1 cellular context compared by ENCODE assay signal in the genomic region with DNA sequence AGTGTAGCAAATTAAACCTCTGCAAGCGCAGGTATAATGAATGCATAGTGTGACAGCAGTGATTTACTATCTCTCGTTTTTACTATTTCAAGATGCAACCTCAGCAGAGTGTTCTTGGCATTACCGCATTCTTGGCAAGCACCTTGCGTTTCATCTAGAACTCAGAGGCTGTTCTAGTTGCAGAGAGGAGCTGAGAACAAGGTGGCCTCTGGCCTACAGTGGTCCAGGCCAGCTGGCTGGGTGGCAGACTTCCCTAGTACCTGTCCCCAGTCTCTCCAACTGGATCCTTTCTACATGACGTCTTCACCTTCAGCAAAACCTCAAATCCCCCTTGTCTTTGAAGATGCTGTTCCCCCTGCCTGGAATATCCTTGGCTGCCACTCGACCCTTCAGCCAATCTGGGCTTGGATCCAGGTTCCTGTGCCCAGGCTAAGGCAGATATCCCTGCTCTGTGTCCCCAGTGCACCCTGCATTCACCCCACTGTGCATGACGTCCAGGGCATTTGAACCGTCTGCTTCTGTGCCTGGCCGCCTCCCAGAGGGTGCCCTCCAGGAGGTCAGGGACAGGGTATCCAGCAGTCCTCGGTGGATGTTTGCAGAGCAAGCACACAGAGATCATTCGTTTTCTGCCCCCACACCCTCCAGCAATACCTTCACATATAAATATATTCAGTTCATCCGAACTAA.
TF ChIP-seq lines count a peak whose summit lies in the region.

No MANE protein-coding gene starts in this region.

TF ChIP-seq in HepG2, 621 proteins besides CTCF, POLR2A, EP300 and RAD21 (continued from another document and continues in another):
- no peak for TF ChIP-seq ZXDC (CRISPR knock-in tag; IDR thresholded peaks at IDR 0.05)
- no peak for TF ChIP-seq SOX13 (IDR thresholded peaks at IDR 0.05)
- no peak; a peak in 1 of 4 replicates for TF ChIP-seq SOX13 (CRISPR knock-in tag; conservative IDR thresholded peaks at IDR 0.05 in 1 of 2, IDR thresholded peaks at IDR 0.05 in 1 of 2)
- no peak for TF ChIP-seq ZNF607 (CRISPR knock-in tag; IDR thresholded peaks at IDR 0.05; ENCODE audit: borderline replicate concordance)
- TF ChIP-seq, protein P1, sequence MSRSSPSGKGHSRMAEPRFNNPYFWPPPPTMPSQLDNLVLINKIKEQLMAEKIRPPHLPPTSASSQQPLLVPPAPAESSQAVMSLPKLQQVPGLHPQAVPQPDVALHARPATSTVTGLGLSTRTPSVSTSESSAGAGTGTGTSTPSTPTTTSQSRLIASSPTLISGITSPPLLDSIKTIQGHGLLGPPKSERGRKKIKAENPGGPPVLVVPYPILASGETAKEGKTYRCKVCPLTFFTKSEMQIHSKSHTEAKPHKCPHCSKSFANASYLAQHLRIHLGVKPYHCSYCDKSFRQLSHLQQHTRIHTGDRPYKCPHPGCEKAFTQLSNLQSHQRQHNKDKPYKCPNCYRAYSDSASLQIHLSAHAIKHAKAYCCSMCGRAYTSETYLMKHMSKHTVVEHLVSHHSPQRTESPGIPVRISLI (CRISPR knock-in tag; IDR thresholded peaks at IDR 0.05; ENCODE audit: borderline replicate concordance), result no peak
- no peak for TF ChIP-seq JARID2 (CRISPR knock-in tag; IDR thresholded peaks at IDR 0.05; ENCODE audit: insufficient replicate concordance)
- 0 out of 2 replicates have a peak, but pooled peaks have one; percentile 31 for TF ChIP-seq HNRNPL (IDR thresholded peaks at IDR 0.05; ENCODE audit: low read depth, low read length)
- TF ChIP-seq RXRA (CRISPR knock-in tag; IDR thresholded peaks at IDR 0.05), result peak; percentile 75
- TF ChIP-seq ZFP82 (CRISPR knock-in tag; IDR thresholded peaks at IDR 0.05; ENCODE audit: borderline replicate concordance), result no peak
- no peak for TF ChIP-seq ZNF678 (CRISPR knock-in tag; IDR thresholded peaks at IDR 0.05)
- no peak for TF ChIP-seq MLLT10 (CRISPR knock-in tag; IDR thresholded peaks at IDR 0.05)
- TF ChIP-seq ZNF251 (CRISPR knock-in tag; IDR thresholded peaks at IDR 0.05), result no peak
- no peak for TF ChIP-seq MYNN (CRISPR knock-in tag; IDR thresholded peaks at IDR 0.05; ENCODE audit: low read depth)
- no peak for TF ChIP-seq HES4 (CRISPR knock-in tag; IDR thresholded peaks at IDR 0.05; ENCODE audit: borderline replicate concordance)
- TF ChIP-seq, protein P2, sequence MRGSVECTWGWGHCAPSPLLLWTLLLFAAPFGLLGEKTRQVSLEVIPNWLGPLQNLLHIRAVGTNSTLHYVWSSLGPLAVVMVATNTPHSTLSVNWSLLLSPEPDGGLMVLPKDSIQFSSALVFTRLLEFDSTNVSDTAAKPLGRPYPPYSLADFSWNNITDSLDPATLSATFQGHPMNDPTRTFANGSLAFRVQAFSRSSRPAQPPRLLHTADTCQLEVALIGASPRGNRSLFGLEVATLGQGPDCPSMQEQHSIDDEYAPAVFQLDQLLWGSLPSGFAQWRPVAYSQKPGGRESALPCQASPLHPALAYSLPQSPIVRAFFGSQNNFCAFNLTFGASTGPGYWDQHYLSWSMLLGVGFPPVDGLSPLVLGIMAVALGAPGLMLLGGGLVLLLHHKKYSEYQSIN (CRISPR knock-in tag; IDR thresholded peaks at IDR 0.05; ENCODE audit: borderline replicate concordance), result no peak
- TF ChIP-seq DPF2 (CRISPR knock-in tag; IDR thresholded peaks at IDR 0.05; ENCODE audit: borderline replicate concordance, low read depth), result 0 out of 2 replicates have a peak, but pooled peaks have one; percentile 41
- TF ChIP-seq ELK4 (CRISPR knock-in tag; IDR thresholded peaks at IDR 0.05; ENCODE audit: borderline replicate concordance), result no peak
- TF ChIP-seq ZNF382 (CRISPR knock-in tag; IDR thresholded peaks at IDR 0.05; ENCODE audit: borderline replicate concordance), result no peak
- TF ChIP-seq, protein P3, sequence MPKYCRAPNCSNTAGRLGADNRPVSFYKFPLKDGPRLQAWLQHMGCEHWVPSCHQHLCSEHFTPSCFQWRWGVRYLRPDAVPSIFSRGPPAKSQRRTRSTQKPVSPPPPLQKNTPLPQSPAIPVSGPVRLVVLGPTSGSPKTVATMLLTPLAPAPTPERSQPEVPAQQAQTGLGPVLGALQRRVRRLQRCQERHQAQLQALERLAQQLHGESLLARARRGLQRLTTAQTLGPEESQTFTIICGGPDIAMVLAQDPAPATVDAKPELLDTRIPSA (CRISPR knock-in tag; IDR thresholded peaks at IDR 0.05; ENCODE audit: borderline replicate concordance), result no peak
- no peak for TF ChIP-seq FOXO1 (CRISPR knock-in tag; IDR thresholded peaks at IDR 0.05)
- no peak for TF ChIP-seq NFRKB (IDR thresholded peaks at IDR 0.05)
- TF ChIP-seq ZNF296 (CRISPR knock-in tag; conservative IDR thresholded peaks at IDR 0.05), result no peak
- TF ChIP-seq ZNF12 (CRISPR knock-in tag; IDR thresholded peaks at IDR 0.05), result no peak
- peak; percentile 42; the same call in 1 of the 2 replicates for TF ChIP-seq MTA1 (CRISPR knock-in tag; IDR thresholded peaks at IDR 0.05; ENCODE audit: borderline replicate concordance)
- TF ChIP-seq SIX1 (CRISPR knock-in tag; IDR thresholded peaks at IDR 0.05; ENCODE audit: borderline replicate concordance), result no peak
- TF ChIP-seq TFE3 (CRISPR knock-in tag; IDR thresholded peaks at IDR 0.05), result no peak
- no peak for TF ChIP-seq MBD4 (IDR thresholded peaks at IDR 0.05; ENCODE audit: borderline replicate concordance, low read length)
- TF ChIP-seq, protein P4, sequence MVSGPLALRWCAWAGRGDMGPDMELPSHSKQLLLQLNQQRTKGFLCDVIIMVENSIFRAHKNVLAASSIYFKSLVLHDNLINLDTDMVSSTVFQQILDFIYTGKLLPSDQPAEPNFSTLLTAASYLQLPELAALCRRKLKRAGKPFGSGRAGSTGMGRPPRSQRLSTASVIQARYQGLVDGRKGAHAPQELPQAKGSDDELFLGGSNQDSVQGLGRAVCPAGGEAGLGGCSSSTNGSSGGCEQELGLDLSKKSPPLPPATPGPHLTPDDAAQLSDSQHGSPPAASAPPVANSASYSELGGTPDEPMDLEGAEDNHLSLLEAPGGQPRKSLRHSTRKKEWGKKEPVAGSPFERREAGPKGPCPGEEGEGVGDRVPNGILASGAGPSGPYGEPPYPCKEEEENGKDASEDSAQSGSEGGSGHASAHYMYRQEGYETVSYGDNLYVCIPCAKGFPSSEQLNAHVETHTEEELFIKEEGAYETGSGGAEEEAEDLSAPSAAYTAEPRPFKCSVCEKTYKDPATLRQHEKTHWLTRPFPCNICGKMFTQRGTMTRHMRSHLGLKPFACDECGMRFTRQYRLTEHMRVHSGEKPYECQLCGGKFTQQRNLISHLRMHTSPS (CRISPR knock-in tag; IDR thresholded peaks at IDR 0.05; ENCODE audit: low read depth), result peak; percentile 82
- TF ChIP-seq HNRNPK (IDR thresholded peaks at IDR 0.05; ENCODE audit: low read depth, low read length, poor library complexity, severe bottlenecking), result no peak
- TF ChIP-seq ZUFSP (CRISPR knock-in tag; IDR thresholded peaks at IDR 0.05; ENCODE audit: borderline replicate concordance), result no peak
- TF ChIP-seq TBP (CRISPR knock-in tag; IDR thresholded peaks at IDR 0.05), result no peak
- 0 out of 2 replicates have a peak, but pooled peaks have one; percentile 5 for TF ChIP-seq CEBPG (CRISPR knock-in tag; IDR thresholded peaks at IDR 0.05)
- TF ChIP-seq ZNF180 (CRISPR knock-in tag; IDR thresholded peaks at IDR 0.05; ENCODE audit: borderline replicate concordance, low read depth), result no peak
- no peak for TF ChIP-seq ZBTB33 (CRISPR knock-in tag; IDR thresholded peaks at IDR 0.05)
- TF ChIP-seq, protein P5, sequence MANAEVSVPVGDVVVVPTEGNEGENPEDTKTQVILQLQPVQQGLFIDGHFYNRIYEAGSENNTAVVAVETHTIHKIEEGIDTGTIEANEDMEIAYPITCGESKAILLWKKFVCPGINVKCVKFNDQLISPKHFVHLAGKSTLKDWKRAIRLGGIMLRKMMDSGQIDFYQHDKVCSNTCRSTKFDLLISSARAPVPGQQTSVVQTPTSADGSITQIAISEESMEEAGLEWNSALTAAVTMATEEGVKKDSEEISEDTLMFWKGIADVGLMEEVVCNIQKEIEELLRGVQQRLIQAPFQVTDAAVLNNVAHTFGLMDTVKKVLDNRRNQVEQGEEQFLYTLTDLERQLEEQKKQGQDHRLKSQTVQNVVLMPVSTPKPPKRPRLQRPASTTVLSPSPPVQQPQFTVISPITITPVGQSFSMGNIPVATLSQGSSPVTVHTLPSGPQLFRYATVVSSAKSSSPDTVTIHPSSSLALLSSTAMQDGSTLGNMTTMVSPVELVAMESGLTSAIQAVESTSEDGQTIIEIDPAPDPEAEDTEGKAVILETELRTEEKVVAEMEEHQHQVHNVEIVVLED (CRISPR knock-in tag; IDR thresholded peaks at IDR 0.05; ENCODE audit: borderline replicate concordance), result peak; percentile 25; the same call in 1 of the 2 replicates
- no peak for TF ChIP-seq ELF4 (CRISPR knock-in tag; IDR thresholded peaks at IDR 0.05; ENCODE audit: borderline replicate concordance)
- peak; percentile 37; the same call in 1 of the 2 replicates for TF ChIP-seq RXRB (CRISPR knock-in tag; IDR thresholded peaks at IDR 0.05; ENCODE audit: borderline replicate concordance)
- TF ChIP-seq, protein P6, sequence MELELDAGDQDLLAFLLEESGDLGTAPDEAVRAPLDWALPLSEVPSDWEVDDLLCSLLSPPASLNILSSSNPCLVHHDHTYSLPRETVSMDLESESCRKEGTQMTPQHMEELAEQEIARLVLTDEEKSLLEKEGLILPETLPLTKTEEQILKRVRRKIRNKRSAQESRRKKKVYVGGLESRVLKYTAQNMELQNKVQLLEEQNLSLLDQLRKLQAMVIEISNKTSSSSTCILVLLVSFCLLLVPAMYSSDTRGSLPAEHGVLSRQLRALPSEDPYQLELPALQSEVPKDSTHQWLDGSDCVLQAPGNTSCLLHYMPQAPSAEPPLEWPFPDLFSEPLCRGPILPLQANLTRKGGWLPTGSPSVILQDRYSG (CRISPR knock-in tag; IDR thresholded peaks at IDR 0.05), result no peak
- TF ChIP-seq SOX6 (IDR thresholded peaks at IDR 0.05), result no peak
- peak; percentile 32; the same call in 1 of the 2 replicates for TF ChIP-seq SOX6 (CRISPR knock-in tag; IDR thresholded peaks at IDR 0.05)
